ENCODE assay signal across 16 cellular contexts in the genomic region with DNA sequence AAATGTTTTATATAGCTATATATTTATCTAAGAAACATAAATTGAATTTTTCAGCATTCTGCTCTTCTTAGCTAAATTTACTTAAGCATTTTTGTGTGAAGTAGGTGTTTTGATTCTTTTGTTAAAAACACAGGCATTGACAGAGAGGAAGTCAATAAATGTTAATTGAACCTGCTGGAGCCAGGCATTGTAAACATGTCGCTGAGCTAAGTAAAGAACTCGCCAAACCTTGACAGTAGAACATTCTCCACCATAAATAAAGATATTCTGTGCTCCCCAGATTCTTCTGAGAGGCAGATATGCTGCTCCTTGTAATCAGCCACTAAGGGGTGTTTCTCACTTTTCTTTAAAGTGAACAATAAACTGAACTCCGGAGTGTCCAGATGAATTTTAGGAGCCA.
DNase-seq lines count a peak whose midpoint lies in the region; ATAC-seq and TF ChIP-seq lines count a peak whose summit lies in the region.
"Had no signal": no experiment of that assay in that cellular context is flagged by ENCODE, and none has a peak within 500 bp of the region (broad histone marks: within the 10 kb centered on the region; RNA-seq: fewer than 3 reads in every experiment).

No MANE protein-coding gene starts in this region.

- H3K4me3 ChIP-seq in HUES6 (ENCODE audit: low read depth, low read length) (peak overlapping the region; percentile 15; the same call in 1 of the 2 replicates), rectal smooth muscle tissue (ENCODE audit: low read length) (no peak overlapping the region)
- H3K4me3 ChIP-seq: vagina had no signal

- H3K27ac ChIP-seq in HUES6 (ENCODE audit: low read depth, low read length) (0 out of 2 replicates have a peak overlapping the region, but pooled peaks have one; percentile 35), rectal smooth muscle tissue (ENCODE audit: low read depth, low read length) (peak overlapping the region; percentile 79)

- DNase-seq in NCI-H69 (lab: John Stamatoyannopoulos, UW) (peak; percentile 55), islet precursor cell (peak; percentile 17), COLO829 (ENCODE audit: low spot score) (no peak), DMS114 treated with DMSO at 0.1 percent for 48 hours (lab: John Stamatoyannopoulos, UW; ENCODE audit: unreplicated experiment) (no peak), NCI-H2171 treated with DMSO at 0.1 percent for 48 hours (lab: John Stamatoyannopoulos, UW) (no peak)
- DNase-seq: activated CD4-positive, alpha-beta memory T cell treated with anti-CD3 and anti-CD28 coated beads for 36 hours; activated T-cell treated with anti-CD3 and anti-CD28 coated beads, Interleukin-2, amount 50 U/mL, for 72 hours; KBM-7; NCI-H1048; occipital lobe; stimulated activated naive CD8-positive, alpha-beta T cell treated with anti-CD3 and anti-CD28 coated beads, Interleukin-15, Interleukin-2, amounts not matched to agents 100 U/mL and 50 U/mL, for 24 hours had no signal

- H3K9ac ChIP-seq in HUES6 (ENCODE audit: low read length) (no peak overlapping the region), rectal smooth muscle tissue (ENCODE audit: low read length) (no peak overlapping the region)

- H3K36me3 ChIP-seq in HUES6 (ENCODE audit: control insufficient read depth, insufficient read depth, low read length) (no peaks in the 10 kb centered on the region), rectal smooth muscle tissue (ENCODE audit: control insufficient read depth, insufficient read depth, low read length) (no peaks in the 10 kb centered on the region)
- H3K36me3 ChIP-seq: vagina had no signal

- H3K4me1 ChIP-seq in HUES6 (ENCODE audit: control insufficient read depth, insufficient read depth, low read length) (peaks cover 42% of the 10 kb centered on the region), rectal smooth muscle tissue (ENCODE audit: control insufficient read depth, insufficient read depth, low read length) (peaks cover 29% of the 10 kb centered on the region)

- no peaks in the 10 kb centered on the region for H3K9me3 ChIP-seq in HUES6 (ENCODE audit: control insufficient read depth, insufficient read depth, low read depth, low read length)
- H3K9me3 ChIP-seq: vagina had no signal

- no peak for ATAC-seq in SK-N-SH treated with all-trans-retinoic acid at 6 μM for 48 hours
- ATAC-seq: activated T-cell treated with anti-CD3 and anti-CD28 coated beads, Interleukin-2, amount 50 U/mL, for 72 hours; Panc1; stimulated activated naive CD8-positive, alpha-beta T cell treated with anti-CD3 and anti-CD28 coated beads, Interleukin-15, Interleukin-2, amounts not matched to agents 100 U/mL and 50 U/mL, for 24 hours had no signal

- no peaks in the 10 kb centered on the region for H3K27me3 ChIP-seq in HUES6 (ENCODE audit: control insufficient read depth, insufficient read depth, low read length)
- no peaks in the 10 kb centered on the region for H3K27me3 ChIP-seq in rectal smooth muscle tissue (ENCODE audit: control insufficient read depth, insufficient read depth, low read length)
- H3K27me3 ChIP-seq: vagina had no signal

TF ChIP-seq in SK-N-SH treated with all-trans-retinoic acid at 6 μM for 48 hours, 23 proteins besides CTCF, POLR2A, EP300 and RAD21 (continues in another document):
- TF ChIP-seq BACH2 (CRISPR knock-in tag; IDR thresholded peaks at IDR 0.05; ENCODE audit: borderline replicate concordance) (no peak), GLIS3 (CRISPR knock-in tag; IDR thresholded peaks at IDR 0.05) (no peak), PPARA (CRISPR knock-in tag; IDR thresholded peaks at IDR 0.05; ENCODE audit: borderline replicate concordance) (no peak), ISL1 (CRISPR knock-in tag; IDR thresholded peaks at IDR 0.05) (no peak), ZNF565 (CRISPR knock-in tag; conservative IDR thresholded peaks at IDR 0.05; ENCODE audit: low read depth) (no peak), ARNTL (CRISPR knock-in tag; IDR thresholded peaks at IDR 0.05; ENCODE audit: borderline replicate concordance, low read depth) (no peak), ZFP30 (CRISPR knock-in tag; IDR thresholded peaks at IDR 0.05) (no peak), PATZ1 (CRISPR knock-in tag; IDR thresholded peaks at IDR 0.05; ENCODE audit: borderline replicate concordance) (no peak), CSDC2 (CRISPR knock-in tag; IDR thresholded peaks at IDR 0.05) (no peak), OSR1 (CRISPR knock-in tag; IDR thresholded peaks at IDR 0.05) (no peak), ZNF70 (CRISPR knock-in tag; IDR thresholded peaks at IDR 0.05) (no peak), POU6F1 (CRISPR knock-in tag; IDR thresholded peaks at IDR 0.05; ENCODE audit: borderline replicate concordance, low read depth) (no peak), ZNF8 (CRISPR knock-in tag; IDR thresholded peaks at IDR 0.05) (no peak)
- TF ChIP-seq, protein P1, sequence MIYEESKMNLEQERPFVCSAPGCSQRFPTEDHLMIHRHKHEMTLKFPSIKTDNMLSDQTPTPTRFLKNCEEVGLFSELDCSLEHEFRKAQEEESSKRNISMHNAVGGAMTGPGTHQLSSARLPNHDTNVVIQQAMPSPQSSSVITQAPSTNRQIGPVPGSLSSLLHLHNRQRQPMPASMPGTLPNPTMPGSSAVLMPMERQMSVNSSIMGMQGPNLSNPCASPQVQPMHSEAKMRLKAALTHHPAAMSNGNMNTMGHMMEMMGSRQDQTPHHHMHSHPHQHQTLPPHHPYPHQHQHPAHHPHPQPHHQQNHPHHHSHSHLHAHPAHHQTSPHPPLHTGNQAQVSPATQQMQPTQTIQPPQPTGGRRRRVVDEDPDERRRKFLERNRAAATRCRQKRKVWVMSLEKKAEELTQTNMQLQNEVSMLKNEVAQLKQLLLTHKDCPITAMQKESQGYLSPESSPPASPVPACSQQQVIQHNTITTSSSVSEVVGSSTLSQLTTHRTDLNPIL (CRISPR knock-in tag; IDR thresholded peaks at IDR 0.05; ENCODE audit: low read depth): no peak
- TF ChIP-seq, protein P2, sequence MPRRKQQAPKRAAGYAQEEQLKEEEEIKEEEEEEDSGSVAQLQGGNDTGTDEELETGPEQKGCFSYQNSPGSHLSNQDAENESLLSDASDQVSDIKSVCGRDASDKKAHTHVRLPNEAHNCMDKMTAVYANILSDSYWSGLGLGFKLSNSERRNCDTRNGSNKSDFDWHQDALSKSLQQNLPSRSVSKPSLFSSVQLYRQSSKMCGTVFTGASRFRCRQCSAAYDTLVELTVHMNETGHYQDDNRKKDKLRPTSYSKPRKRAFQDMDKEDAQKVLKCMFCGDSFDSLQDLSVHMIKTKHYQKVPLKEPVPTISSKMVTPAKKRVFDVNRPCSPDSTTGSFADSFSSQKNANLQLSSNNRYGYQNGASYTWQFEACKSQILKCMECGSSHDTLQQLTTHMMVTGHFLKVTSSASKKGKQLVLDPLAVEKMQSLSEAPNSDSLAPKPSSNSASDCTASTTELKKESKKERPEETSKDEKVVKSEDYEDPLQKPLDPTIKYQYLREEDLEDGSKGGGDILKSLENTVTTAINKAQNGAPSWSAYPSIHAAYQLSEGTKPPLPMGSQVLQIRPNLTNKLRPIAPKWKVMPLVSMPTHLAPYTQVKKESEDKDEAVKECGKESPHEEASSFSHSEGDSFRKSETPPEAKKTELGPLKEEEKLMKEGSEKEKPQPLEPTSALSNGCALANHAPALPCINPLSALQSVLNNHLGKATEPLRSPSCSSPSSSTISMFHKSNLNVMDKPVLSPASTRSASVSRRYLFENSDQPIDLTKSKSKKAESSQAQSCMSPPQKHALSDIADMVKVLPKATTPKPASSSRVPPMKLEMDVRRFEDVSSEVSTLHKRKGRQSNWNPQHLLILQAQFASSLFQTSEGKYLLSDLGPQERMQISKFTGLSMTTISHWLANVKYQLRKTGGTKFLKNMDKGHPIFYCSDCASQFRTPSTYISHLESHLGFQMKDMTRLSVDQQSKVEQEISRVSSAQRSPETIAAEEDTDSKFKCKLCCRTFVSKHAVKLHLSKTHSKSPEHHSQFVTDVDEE (CRISPR knock-in tag; IDR thresholded peaks at IDR 0.05): no peak

Comparison
In these comparisons a context has a peak if more than half of its experiments do, and no peak if none do; other contexts are left out.
1. DNase-seq: peak in NCI-H69 (single experiment) and islet precursor cell (single experiment); none in COLO829 (single experiment), DMS114 treated with DMSO at 0.1 percent for 48 hours (single experiment) and NCI-H2171 treated with DMSO at 0.1 percent for 48 hours (single experiment).